In the genomic region with DNA sequence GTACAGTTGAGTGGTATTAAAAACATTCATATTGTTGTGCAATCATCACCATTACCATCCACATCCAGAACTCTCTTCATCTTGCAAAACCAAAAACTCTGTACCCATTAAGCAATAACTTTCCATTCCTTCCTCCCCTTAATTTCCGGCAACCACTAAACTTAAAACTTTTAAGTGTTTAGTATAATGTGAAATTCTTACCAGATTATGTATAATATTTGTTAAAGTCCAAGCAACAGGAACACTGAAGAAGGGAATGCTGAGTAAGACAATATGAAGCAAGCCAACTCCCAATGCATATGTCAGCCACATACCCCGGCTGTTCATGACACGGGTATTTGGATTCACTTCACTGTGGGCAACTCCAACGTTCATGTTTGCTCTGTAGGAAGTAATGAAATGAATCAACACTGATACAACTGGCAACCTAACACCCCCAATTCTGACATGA, we compare ENCODE assay signal across 9 cellular contexts. TPM values are rescaled to one million over a fixed set of nuclear protein-coding genes. Genes with fewer than 3 reads are reported as not detected.
A peak's percentile ranks its signal among the peaks of the same experiment; 100 is the strongest.
DNase-seq lines count a peak whose midpoint lies in the region; ATAC-seq and TF ChIP-seq lines count a peak whose summit lies in the region.
"Had no signal": no experiment of that assay in that cellular context is flagged by ENCODE, and none has a peak within 500 bp of the region (broad histone marks: within the 10 kb centered on the region; RNA-seq: fewer than 3 reads in every experiment).

No MANE protein-coding gene starts in this region.

- H3K4me1 Mint-ChIP-seq in HFFc6 (ENCODE audit: low read depth) (peaks cover 38% of the 10 kb centered on the region), immature natural killer cell (peaks cover 56 to 77% of the 10 kb centered on the region in 2 donors)
- H3K4me1 Mint-ChIP-seq in activated T-helper 17 cell treated with anti-CD3 and anti-CD28 coated beads, Interleukin-2, amount 50 U/mL, for 72 hours, result peaks cover 41% of the 10 kb centered on the region

- H3K4me3 ChIP-seq in ACC112 (ENCODE audit: low read depth, low read length), result peak overlapping the region; percentile 93

- TF ChIP-seq CTCF in HFFc6 (IDR thresholded peaks at IDR 0.05) (no peak), foreskin keratinocyte (conservative IDR thresholded peaks at IDR 0.05) (no peak)

- no peaks in the 10 kb centered on the region for H3K9me3 Mint-ChIP-seq in HFFc6
- H3K9me3 Mint-ChIP-seq in activated T-helper 17 cell treated with anti-CD3 and anti-CD28 coated beads, Interleukin-2, amount 50 U/mL, for 72 hours, result no peaks in the 10 kb centered on the region
- H3K9me3 Mint-ChIP-seq in immature natural killer cell, result no peaks in the 10 kb centered on the region

- H3K4me1 ChIP-seq in ACC112 (ENCODE audit: control insufficient read depth, insufficient read depth, low read length, unreplicated experiment) (peaks cover 15% of the 10 kb centered on the region), foreskin keratinocyte (peaks cover 13% of the 10 kb centered on the region)

- H3K79me2 ChIP-seq in ACC112 (ENCODE audit: control insufficient read depth, insufficient read depth, low read length, unreplicated experiment), result peaks cover 73% of the 10 kb centered on the region

- DNase-seq in HFFc6 (no peak), immature natural killer cell (no peak), HEK293T (ENCODE audit: extremely low spot score) (no peak), foreskin keratinocyte (no peak), C1 segment of cervical spinal cord (lab: John Stamatoyannopoulos, UW) (no peak)
- DNase-seq: Kasumi-1 had no signal

- H3K27ac Mint-ChIP-seq in HFFc6, result peak overlapping the region; percentile 91
- H3K27ac Mint-ChIP-seq in activated T-helper 17 cell treated with anti-CD3 and anti-CD28 coated beads, Interleukin-2, amount 50 U/mL, for 72 hours, result peak overlapping the region; percentile 94
- H3K27ac Mint-ChIP-seq in immature natural killer cell, result peak overlapping the region; percentile 82 to 98 (median 97)

- POLR2A ChIA-PET in HEK293T (lab: Yijun Ruan, JAX), result interaction anchor here (1.4 kb wide), 1 partner anchor 20 kb away, joined by 8 read pairs; a partner anchor contains a TSS

- CTCF ChIA-PET in HEK293T (lab: Yijun Ruan, JAX), result no interaction called here

- H3K4me3 Mint-ChIP-seq in HFFc6 (peak overlapping the region; percentile 93), immature natural killer cell (peak overlapping the region; percentile 41 to 95 (median 93))
- peak overlapping the region; percentile 81 for H3K4me3 Mint-ChIP-seq in activated T-helper 17 cell treated with anti-CD3 and anti-CD28 coated beads, Interleukin-2, amount 50 U/mL, for 72 hours

- H3K36me3 Mint-ChIP-seq in HFFc6 (ENCODE audit: low read depth) (peaks cover 48% of the 10 kb centered on the region), immature natural killer cell (peaks cover 8 to 20% (median 20%) of the 10 kb centered on the region in 3 donors)
- H3K36me3 Mint-ChIP-seq in activated T-helper 17 cell treated with anti-CD3 and anti-CD28 coated beads, Interleukin-2, amount 50 U/mL, for 72 hours (ENCODE audit: low read depth), result peaks cover 79% of the 10 kb centered on the region

- peaks cover 25% of the 10 kb centered on the region for H3K36me3 ChIP-seq in ACC112 (ENCODE audit: insufficient read depth, low read length)

- no peak overlapping the region for H2AFZ ChIP-seq in ACC112 (ENCODE audit: low read length, unreplicated experiment)

- H3K27me3 Mint-ChIP-seq in HFFc6 (ENCODE audit: insufficient read depth) (no peaks in the 10 kb centered on the region), immature natural killer cell (ENCODE audit: low read depth in 3 of 3) (peaks cover 0 to 14% (median 9%) of the 10 kb centered on the region in 3 donors)
- no peaks in the 10 kb centered on the region for H3K27me3 Mint-ChIP-seq in activated T-helper 17 cell treated with anti-CD3 and anti-CD28 coated beads, Interleukin-2, amount 50 U/mL, for 72 hours

- ATAC-seq in activated T-helper 17 cell treated with anti-CD3 and anti-CD28 coated beads, Interleukin-2, amount 50 U/mL, for 72 hours (replicated peaks), result no peak
- ATAC-seq in HG03196 (IDR thresholded peaks at IDR 0.05; ENCODE audit: unreplicated experiment) (no peak), foreskin keratinocyte (no peak)

- H3K27ac ChIP-seq in ACC112 (ENCODE audit: low read depth, low read length) (0 out of 2 replicates have a peak overlapping the region, but pooled peaks have one; percentile 82), foreskin keratinocyte (no peak overlapping the region)

- no peaks in the 10 kb centered on the region for H3K27me3 ChIP-seq in ACC112 (ENCODE audit: insufficient read depth, low read length)
- H3K27me3 ChIP-seq in foreskin keratinocyte, result no peaks in the 10 kb centered on the region

TF ChIP-seq in HEK293T, 16 proteins besides CTCF, POLR2A, EP300 and RAD21:
- no peak for TF ChIP-seq ARNT (IDR thresholded peaks at IDR 0.05)
- TF ChIP-seq BHLHE40 (IDR thresholded peaks at IDR 0.05; ENCODE audit: borderline replicate concordance), result no peak
- TF ChIP-seq L3MBTL2 (conservative IDR thresholded peaks at IDR 0.05), result no peak
- no peak for TF ChIP-seq NFRKB (IDR thresholded peaks at IDR 0.05)
- no peak for TF ChIP-seq ELF4 (IDR thresholded peaks at IDR 0.05)
- TF ChIP-seq ZNF384 (IDR thresholded peaks at IDR 0.05), result no peak
- no peak for TF ChIP-seq SUZ12 (IDR thresholded peaks at IDR 0.05)
- TF ChIP-seq TARDBP (IDR thresholded peaks at IDR 0.05), result no peak
- TF ChIP-seq, protein P1, sequence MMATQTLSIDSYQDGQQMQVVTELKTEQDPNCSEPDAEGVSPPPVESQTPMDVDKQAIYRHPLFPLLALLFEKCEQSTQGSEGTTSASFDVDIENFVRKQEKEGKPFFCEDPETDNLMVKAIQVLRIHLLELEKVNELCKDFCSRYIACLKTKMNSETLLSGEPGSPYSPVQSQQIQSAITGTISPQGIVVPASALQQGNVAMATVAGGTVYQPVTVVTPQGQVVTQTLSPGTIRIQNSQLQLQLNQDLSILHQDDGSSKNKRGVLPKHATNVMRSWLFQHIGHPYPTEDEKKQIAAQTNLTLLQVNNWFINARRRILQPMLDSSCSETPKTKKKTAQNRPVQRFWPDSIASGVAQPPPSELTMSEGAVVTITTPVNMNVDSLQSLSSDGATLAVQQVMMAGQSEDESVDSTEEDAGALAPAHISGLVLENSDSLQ (IDR thresholded peaks at IDR 0.05), result no peak
- TF ChIP-seq FOXM1 (IDR thresholded peaks at IDR 0.05; ENCODE audit: borderline replicate concordance), result no peak
- TF ChIP-seq LEF1 (IDR thresholded peaks at IDR 0.05; ENCODE audit: borderline replicate concordance), result no peak
- TF ChIP-seq FOXA1 (IDR thresholded peaks at IDR 0.05), result no peak
- no peak for TF ChIP-seq CTBP1 (IDR thresholded peaks at IDR 0.05; ENCODE audit: borderline replicate concordance)
- no peak for TF ChIP-seq SP1 (IDR thresholded peaks at IDR 0.05)
- TF ChIP-seq FOXK2 (IDR thresholded peaks at IDR 0.05), result no peak

RNA-seq across cellular contexts. Expression of a gene that starts 1.9 kb away (rescaled TPM):
- total RNA-seq in HFFc6 (2021; fragmentation: NEBNext Ultra II Directional; extraction: Animal tissue kit (Norgen Biotek cat#: 25700)), result 10 to 100 TPM; 48.6 to 70.2 (median 60.3) TPM
- 10 to 100 TPM; 69.4 to 84.4 TPM for total RNA-seq in activated T-helper 17 cell treated with anti-CD3 and anti-CD28 coated beads, Interleukin-2, amount 50 U/mL, for 72 hours
- 100 to 1,000 TPM in 1 of 3 donors, 10 to 100 TPM in 2; 70.8 to 113 (median 85.2) TPM for polyA plus RNA-seq in immature natural killer cell
- 39.8 and 41.1 TPM in 2 replicates for total RNA-seq in foreskin keratinocyte
- 41.4 and 45.5 TPM in 2 replicates for polyA plus RNA-seq in foreskin keratinocyte

RNA-seq across cellular contexts. Expression of a gene that starts 2.0 kb away (rescaled TPM):
- total RNA-seq in HFFc6 (2021; fragmentation: NEBNext Ultra II Directional; extraction: Animal tissue kit (Norgen Biotek cat#: 25700)), result 10 to 100 TPM; 18.9 to 22.8 (median 20.5) TPM
- 10 to 100 TPM; 43.7 to 47.2 TPM for total RNA-seq in activated T-helper 17 cell treated with anti-CD3 and anti-CD28 coated beads, Interleukin-2, amount 50 U/mL, for 72 hours
- polyA plus RNA-seq in immature natural killer cell, result 10 to 100 TPM in 2 of 3 donors, 1 to 10 TPM in 1; 6.3 to 20.1 (median 12.5) TPM
- total RNA-seq in foreskin keratinocyte, result 20.0 and 20.6 TPM in 2 replicates
- 8.7 and 10.6 TPM in 2 replicates for polyA plus RNA-seq in foreskin keratinocyte

RNA-seq across cellular contexts. Expression of a gene that starts 19.7 kb away (rescaled TPM):
- 1 to 10 TPM; 5.0 to 7.2 (median 7.0) TPM for total RNA-seq in HFFc6 (2021; fragmentation: NEBNext Ultra II Directional; extraction: Animal tissue kit (Norgen Biotek cat#: 25700))
- total RNA-seq in activated T-helper 17 cell treated with anti-CD3 and anti-CD28 coated beads, Interleukin-2, amount 50 U/mL, for 72 hours, result 1 to 10 TPM; 7.2 to 8.3 TPM
- polyA plus RNA-seq in immature natural killer cell, result 10 to 100 TPM in 2 of 3 donors, 1 to 10 TPM in 1; 9.6 to 10.2 (median 10.1) TPM
- 9.0 and 9.7 TPM in 2 replicates for total RNA-seq in foreskin keratinocyte
- polyA plus RNA-seq in foreskin keratinocyte, result 5.0 and 6.3 TPM in 2 replicates
